Comparison of ENCODE assay signal across 1 cellular context in genomic region chr13:31159306-31159705, GRCh38.
TF ChIP-seq lines count a peak whose summit lies in the region.

No MANE protein-coding gene starts in this region.

TF ChIP-seq in HCT116, 20 proteins besides CTCF, POLR2A, EP300 and RAD21 (continued from another document):
- TF ChIP-seq REST (IDR thresholded peaks at IDR 0.05; ENCODE audit: low read depth), result no peak
- TF ChIP-seq SP1 (IDR thresholded peaks at IDR 0.05; ENCODE audit: low read depth), result no peak
- TF ChIP-seq EZH2phosphoT487 (IDR thresholded peaks at IDR 0.05; ENCODE audit: borderline replicate concordance), result no peak
- TF ChIP-seq CEBPB (IDR thresholded peaks at IDR 0.05; ENCODE audit: low read depth), result no peak
- TF ChIP-seq MAX (IDR thresholded peaks at IDR 0.05), result no peak
- TF ChIP-seq SIN3A (IDR thresholded peaks at IDR 0.05; ENCODE audit: low read depth), result no peak
- no peak for TF ChIP-seq CBX3 (IDR thresholded peaks at IDR 0.05; ENCODE audit: low read depth)
- TF ChIP-seq ZBTB33 (IDR thresholded peaks at IDR 0.05; ENCODE audit: extremely low read depth, insufficient replicate concordance, low read length), result no peak
- TF ChIP-seq YY1 (IDR thresholded peaks at IDR 0.05; ENCODE audit: extremely low read depth, insufficient replicate concordance, low read depth, low read length), result no peak
- no peak for TF ChIP-seq FOSL1 (IDR thresholded peaks at IDR 0.05; ENCODE audit: low read depth)
